ENCODE assay signal across 1 cellular context in genomic region chr3:39051649-39052557, GRCh38.
A peak's percentile ranks its signal among the peaks of the same experiment; 100 is the strongest.
TF ChIP-seq lines count a peak whose summit lies in the region.

Gene SCN11A (minus strand): TSS chr3:39051944. CDS start chr3:38950362, 101,582 bp downstream.
Gene WDR48 (plus strand): TSS chr3:39052016. CDS start chr3:39052026, 10 bp downstream.

TF ChIP-seq in K562, 482 proteins besides CTCF, POLR2A, EP300 and RAD21 (continued from another document and continues in another):
- TF ChIP-seq, protein P1, sequence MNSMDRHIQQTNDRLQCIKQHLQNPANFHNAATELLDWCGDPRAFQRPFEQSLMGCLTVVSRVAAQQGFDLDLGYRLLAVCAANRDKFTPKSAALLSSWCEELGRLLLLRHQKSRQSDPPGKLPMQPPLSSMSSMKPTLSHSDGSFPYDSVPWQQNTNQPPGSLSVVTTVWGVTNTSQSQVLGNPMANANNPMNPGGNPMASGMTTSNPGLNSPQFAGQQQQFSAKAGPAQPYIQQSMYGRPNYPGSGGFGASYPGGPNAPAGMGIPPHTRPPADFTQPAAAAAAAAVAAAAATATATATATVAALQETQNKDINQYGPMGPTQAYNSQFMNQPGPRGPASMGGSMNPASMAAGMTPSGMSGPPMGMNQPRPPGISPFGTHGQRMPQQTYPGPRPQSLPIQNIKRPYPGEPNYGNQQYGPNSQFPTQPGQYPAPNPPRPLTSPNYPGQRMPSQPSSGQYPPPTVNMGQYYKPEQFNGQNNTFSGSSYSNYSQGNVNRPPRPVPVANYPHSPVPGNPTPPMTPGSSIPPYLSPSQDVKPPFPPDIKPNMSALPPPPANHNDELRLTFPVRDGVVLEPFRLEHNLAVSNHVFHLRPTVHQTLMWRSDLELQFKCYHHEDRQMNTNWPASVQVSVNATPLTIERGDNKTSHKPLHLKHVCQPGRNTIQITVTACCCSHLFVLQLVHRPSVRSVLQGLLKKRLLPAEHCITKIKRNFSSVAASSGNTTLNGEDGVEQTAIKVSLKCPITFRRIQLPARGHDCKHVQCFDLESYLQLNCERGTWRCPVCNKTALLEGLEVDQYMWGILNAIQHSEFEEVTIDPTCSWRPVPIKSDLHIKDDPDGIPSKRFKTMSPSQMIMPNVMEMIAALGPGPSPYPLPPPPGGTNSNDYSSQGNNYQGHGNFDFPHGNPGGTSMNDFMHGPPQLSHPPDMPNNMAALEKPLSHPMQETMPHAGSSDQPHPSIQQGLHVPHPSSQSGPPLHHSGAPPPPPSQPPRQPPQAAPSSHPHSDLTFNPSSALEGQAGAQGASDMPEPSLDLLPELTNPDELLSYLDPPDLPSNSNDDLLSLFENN (IDR thresholded peaks at IDR 0.05; ENCODE audit: low read depth in 2 of 2, low read length in 2 of 2), result peak in 1 of 2 experiments; percentile 56; a peak in 1 of 4 replicates
- TF ChIP-seq TAF1 (IDR thresholded peaks at IDR 0.05; ENCODE audit: control insufficient read depth, extremely low read depth, insufficient read depth, low read length, severe bottlenecking) (peak; percentile 98), ETS2 (tag; IDR thresholded peaks at IDR 0.05; ENCODE audit: borderline replicate concordance, poor library complexity, severe bottlenecking) (no peak), XRCC4 (IDR thresholded peaks at IDR 0.05; ENCODE audit: extremely low read depth, insufficient read depth, insufficient read length) (no peak), SMAD1 (IDR thresholded peaks at IDR 0.05; ENCODE audit: low read depth, low read length, partially characterized antibody) (peak; percentile 73), KLF13 (tag; IDR thresholded peaks at IDR 0.05; ENCODE audit: borderline replicate concordance, low read depth) (no peak), ZNF445 (CRISPR knock-in tag; IDR thresholded peaks at IDR 0.05; ENCODE audit: low read depth) (no peak), TCF7 (IDR thresholded peaks at IDR 0.05; ENCODE audit: borderline replicate concordance) (no peak), NCOA2 (IDR thresholded peaks at IDR 0.05; ENCODE audit: partially characterized antibody in 2 of 2) (no peak), AFF1 (IDR thresholded peaks at IDR 0.05; ENCODE audit: low read depth in 1 of 2, partially characterized antibody in 2 of 2) (peak; percentile 29 to 49), NCOR1 (IDR thresholded peaks at IDR 0.05) (peak; percentile 26), PURB (CRISPR knock-in tag; IDR thresholded peaks at IDR 0.05; ENCODE audit: low read depth) (no peak), CHD4 (IDR thresholded peaks at IDR 0.05; ENCODE audit: insufficient read depth, insufficient replicate concordance, low read depth, low read length, poor library complexity, severe bottlenecking) (no peak), ZNF449 (CRISPR knock-in tag; IDR thresholded peaks at IDR 0.05) (no peak), ZNF184 (CRISPR knock-in tag; IDR thresholded peaks at IDR 0.05) (no peak), CEBPB (tag; IDR thresholded peaks at IDR 0.05) (peak; percentile 45), MITF (IDR thresholded peaks at IDR 0.05) (no peak; the same call in 1 of the 2 replicates), XRCC3 (IDR thresholded peaks at IDR 0.05) (no peak), GATA2 (CRISPR knock-in tag; IDR thresholded peaks at IDR 0.05) (no peak), TEAD4 (IDR thresholded peaks at IDR 0.05; ENCODE audit: low read length) (no peak), TEAD4 (CRISPR knock-in tag; IDR thresholded peaks at IDR 0.05; ENCODE audit: borderline replicate concordance) (no peak), CREB1 (IDR thresholded peaks at IDR 0.05) (peak; percentile 93), CREB1 (CRISPR knock-in tag; IDR thresholded peaks at IDR 0.05) (peak; percentile 97), FOXA1 (IDR thresholded peaks at IDR 0.05; ENCODE audit: borderline replicate concordance) (peak; percentile 71; the same call in 1 of the 2 replicates), HDAC8 (tag; IDR thresholded peaks at IDR 0.05) (0 out of 2 replicates have a peak, but pooled peaks have one; percentile 47), STAT5A (IDR thresholded peaks at IDR 0.05; ENCODE audit: borderline replicate concordance, low read length) (no peak), ZNF133 (CRISPR knock-in tag; IDR thresholded peaks at IDR 0.05) (no peak), ZNF316 (IDR thresholded peaks at IDR 0.05) (no peak), SOX6 (IDR thresholded peaks at IDR 0.05) (peak; percentile 71), SPI1 (IDR thresholded peaks at IDR 0.05; ENCODE audit: borderline replicate concordance, low read depth, low read length) (0 out of 2 replicates have a peak, but pooled peaks have one; percentile 23), CREB3 (tag; conservative IDR thresholded peaks at IDR 0.05; ENCODE audit: low read depth) (peak; percentile 78; the same call in 1 of the 2 replicates), BRCA1 (IDR thresholded peaks at IDR 0.05) (no peak), BRCA1 (CRISPR knock-in tag; IDR thresholded peaks at IDR 0.05) (no peak), RBFOX2 (IDR thresholded peaks at IDR 0.05; ENCODE audit: low read depth, low read length) (peak; percentile 96), ZNF217 (CRISPR knock-in tag; IDR thresholded peaks at IDR 0.05) (no peak), BRF2 (IDR thresholded peaks at IDR 0.05; ENCODE audit: borderline replicate concordance, insufficient read depth, insufficient read length) (no peak), ZNF263 (CRISPR knock-in tag; IDR thresholded peaks at IDR 0.05; ENCODE audit: borderline replicate concordance) (peak; percentile 78), MCM7 (IDR thresholded peaks at IDR 0.05) (no peak), BRF1 (IDR thresholded peaks at IDR 0.05; ENCODE audit: borderline replicate concordance, extremely low read depth, insufficient read length) (no peak), ADNP (tag; IDR thresholded peaks at IDR 0.05) (no peak), ZNF41 (CRISPR knock-in tag; conservative IDR thresholded peaks at IDR 0.05) (no peak)
- TF ChIP-seq, protein P2, sequence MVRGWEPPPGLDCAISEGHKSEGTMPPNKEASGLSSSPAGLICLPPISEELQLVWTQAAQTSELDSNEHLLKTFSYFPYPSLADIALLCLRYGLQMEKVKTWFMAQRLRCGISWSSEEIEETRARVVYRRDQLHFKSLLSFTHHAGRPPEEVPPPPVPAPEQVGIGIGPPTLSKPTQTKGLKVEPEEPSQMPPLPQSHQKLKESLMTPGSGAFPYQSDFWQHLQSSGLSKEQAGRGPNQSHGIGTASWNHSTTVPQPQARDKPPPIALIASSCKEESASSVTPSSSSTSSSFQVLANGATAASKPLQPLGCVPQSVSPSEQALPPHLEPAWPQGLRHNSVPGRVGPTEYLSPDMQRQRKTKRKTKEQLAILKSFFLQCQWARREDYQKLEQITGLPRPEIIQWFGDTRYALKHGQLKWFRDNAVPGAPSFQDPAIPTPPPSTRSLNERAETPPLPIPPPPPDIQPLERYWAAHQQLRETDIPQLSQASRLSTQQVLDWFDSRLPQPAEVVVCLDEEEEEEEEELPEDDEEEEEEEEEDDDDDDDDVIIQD (CRISPR knock-in tag; IDR thresholded peaks at IDR 0.05), result no peak
- TF ChIP-seq, protein P3, sequence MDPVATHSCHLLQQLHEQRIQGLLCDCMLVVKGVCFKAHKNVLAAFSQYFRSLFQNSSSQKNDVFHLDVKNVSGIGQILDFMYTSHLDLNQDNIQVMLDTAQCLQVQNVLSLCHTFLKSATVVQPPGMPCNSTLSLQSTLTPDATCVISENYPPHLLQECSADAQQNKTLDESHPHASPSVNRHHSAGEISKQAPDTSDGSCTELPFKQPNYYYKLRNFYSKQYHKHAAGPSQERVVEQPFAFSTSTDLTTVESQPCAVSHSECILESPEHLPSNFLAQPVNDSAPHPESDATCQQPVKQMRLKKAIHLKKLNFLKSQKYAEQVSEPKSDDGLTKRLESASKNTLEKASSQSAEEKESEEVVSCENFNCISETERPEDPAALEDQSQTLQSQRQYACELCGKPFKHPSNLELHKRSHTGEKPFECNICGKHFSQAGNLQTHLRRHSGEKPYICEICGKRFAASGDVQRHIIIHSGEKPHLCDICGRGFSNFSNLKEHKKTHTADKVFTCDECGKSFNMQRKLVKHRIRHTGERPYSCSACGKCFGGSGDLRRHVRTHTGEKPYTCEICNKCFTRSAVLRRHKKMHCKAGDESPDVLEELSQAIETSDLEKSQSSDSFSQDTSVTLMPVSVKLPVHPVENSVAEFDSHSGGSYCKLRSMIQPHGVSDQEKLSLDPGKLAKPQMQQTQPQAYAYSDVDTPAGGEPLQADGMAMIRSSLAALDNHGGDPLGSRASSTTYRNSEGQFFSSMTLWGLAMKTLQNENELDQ (CRISPR knock-in tag; IDR thresholded peaks at IDR 0.05; ENCODE audit: borderline replicate concordance), result no peak
- TF ChIP-seq, protein P4, sequence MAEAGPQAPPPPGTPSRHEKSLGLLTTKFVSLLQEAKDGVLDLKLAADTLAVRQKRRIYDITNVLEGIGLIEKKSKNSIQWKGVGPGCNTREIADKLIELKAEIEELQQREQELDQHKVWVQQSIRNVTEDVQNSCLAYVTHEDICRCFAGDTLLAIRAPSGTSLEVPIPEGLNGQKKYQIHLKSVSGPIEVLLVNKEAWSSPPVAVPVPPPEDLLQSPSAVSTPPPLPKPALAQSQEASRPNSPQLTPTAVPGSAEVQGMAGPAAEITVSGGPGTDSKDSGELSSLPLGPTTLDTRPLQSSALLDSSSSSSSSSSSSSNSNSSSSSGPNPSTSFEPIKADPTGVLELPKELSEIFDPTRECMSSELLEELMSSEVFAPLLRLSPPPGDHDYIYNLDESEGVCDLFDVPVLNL (CRISPR knock-in tag; IDR thresholded peaks at IDR 0.05; ENCODE audit: low read depth), result no peak
- TF ChIP-seq, protein P5, sequence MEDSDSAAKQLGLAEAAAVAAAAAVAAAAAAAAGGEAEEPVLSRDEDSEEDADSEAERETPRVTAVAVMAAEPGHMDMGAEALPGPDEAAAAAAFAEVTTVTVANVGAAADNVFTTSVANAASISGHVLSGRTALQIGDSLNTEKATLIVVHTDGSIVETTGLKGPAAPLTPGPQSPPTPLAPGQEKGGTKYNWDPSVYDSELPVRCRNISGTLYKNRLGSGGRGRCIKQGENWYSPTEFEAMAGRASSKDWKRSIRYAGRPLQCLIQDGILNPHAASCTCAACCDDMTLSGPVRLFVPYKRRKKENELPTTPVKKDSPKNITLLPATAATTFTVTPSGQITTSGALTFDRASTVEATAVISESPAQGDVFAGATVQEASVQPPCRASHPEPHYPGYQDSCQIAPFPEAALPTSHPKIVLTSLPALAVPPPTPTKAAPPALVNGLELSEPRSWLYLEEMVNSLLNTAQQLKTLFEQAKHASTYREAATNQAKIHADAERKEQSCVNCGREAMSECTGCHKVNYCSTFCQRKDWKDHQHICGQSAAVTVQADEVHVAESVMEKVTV (CRISPR knock-in tag; IDR thresholded peaks at IDR 0.05), result no peak
